1 cellular context compared by ENCODE assay signal in the genomic region with DNA sequence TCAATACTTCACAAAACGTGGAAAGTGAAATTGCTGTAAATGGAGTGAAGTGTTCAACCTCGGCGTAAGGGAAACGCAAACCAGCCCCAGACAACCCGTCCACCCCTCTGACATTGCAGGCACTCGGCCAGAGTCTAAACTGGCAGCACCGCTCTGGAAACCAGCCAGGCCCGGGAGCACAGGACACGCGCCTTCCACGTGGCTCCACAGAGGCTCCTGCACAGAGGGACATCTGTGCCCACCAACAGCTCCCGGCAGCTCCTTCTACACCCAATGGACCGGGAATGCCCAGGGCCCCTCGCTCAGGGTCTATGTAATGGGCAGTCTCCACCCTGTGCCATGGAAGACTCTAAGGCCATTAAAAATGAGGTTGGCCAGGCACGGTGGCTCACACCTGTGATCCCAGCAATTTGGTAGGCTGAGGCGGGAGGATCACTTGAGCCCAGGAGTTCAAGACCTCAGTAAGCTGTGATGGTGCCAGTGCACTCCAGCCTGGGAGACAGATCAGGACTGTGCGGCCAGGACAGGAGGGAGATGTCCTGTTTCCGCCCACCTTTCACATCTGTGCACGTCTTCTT.
TF ChIP-seq lines count a peak whose summit lies in the region.

No MANE protein-coding gene starts in this region.

TF ChIP-seq in H1, 55 proteins besides CTCF, POLR2A, EP300 and RAD21:
- TF ChIP-seq BCL11A (IDR thresholded peaks at IDR 0.05; ENCODE audit: low read depth in 2 of 2, low read length in 2 of 2): no peak
- no peak for TF ChIP-seq FOSL1 (IDR thresholded peaks at IDR 0.05; ENCODE audit: insufficient read depth, low read depth, low read length)
- TF ChIP-seq SIN3A (conservative IDR thresholded peaks at IDR 0.05 in 1 of 2, IDR thresholded peaks at IDR 0.05 in 1 of 2; ENCODE audit: low read depth in 1 of 2, low read length in 2 of 2): no peak
- TF ChIP-seq, protein P1, sequence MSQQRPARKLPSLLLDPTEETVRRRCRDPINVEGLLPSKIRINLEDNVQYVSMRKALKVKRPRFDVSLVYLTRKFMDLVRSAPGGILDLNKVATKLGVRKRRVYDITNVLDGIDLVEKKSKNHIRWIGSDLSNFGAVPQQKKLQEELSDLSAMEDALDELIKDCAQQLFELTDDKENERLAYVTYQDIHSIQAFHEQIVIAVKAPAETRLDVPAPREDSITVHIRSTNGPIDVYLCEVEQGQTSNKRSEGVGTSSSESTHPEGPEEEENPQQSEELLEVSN (IDR thresholded peaks at IDR 0.05): no peak
- TF ChIP-seq RNF2 (IDR thresholded peaks at IDR 0.05; ENCODE audit: borderline replicate concordance, low read depth, low read length, missing control alignments, poor library complexity, severe bottlenecking): no peak
- no peak for TF ChIP-seq KDM1A (IDR thresholded peaks at IDR 0.05; ENCODE audit: borderline replicate concordance, low read length)
- TF ChIP-seq TBP (IDR thresholded peaks at IDR 0.05; ENCODE audit: low read depth, low read length): no peak
- TF ChIP-seq TEAD4 (IDR thresholded peaks at IDR 0.05; ENCODE audit: low read depth, low read length): no peak
- no peak for TF ChIP-seq CEBPB (IDR thresholded peaks at IDR 0.05; ENCODE audit: low read depth, low read length)
- TF ChIP-seq, protein P2, sequence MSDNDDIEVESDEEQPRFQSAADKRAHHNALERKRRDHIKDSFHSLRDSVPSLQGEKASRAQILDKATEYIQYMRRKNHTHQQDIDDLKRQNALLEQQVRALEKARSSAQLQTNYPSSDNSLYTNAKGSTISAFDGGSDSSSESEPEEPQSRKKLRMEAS (IDR thresholded peaks at IDR 0.05): no peak
- no peak for TF ChIP-seq SIRT6 (IDR thresholded peaks at IDR 0.05; ENCODE audit: low read length)
- no peak for TF ChIP-seq RFX5 (IDR thresholded peaks at IDR 0.05; ENCODE audit: borderline replicate concordance, low read depth, low read length)
- no peak for TF ChIP-seq SP4 (IDR thresholded peaks at IDR 0.05; ENCODE audit: low read length)
- no peak for TF ChIP-seq TAF1 (IDR thresholded peaks at IDR 0.05; ENCODE audit: low read depth, low read length)
- no peak for TF ChIP-seq EGR1 (IDR thresholded peaks at IDR 0.05; ENCODE audit: borderline replicate concordance, low read depth, low read length)
- no peak for TF ChIP-seq GABPA (IDR thresholded peaks at IDR 0.05; ENCODE audit: borderline replicate concordance, insufficient read depth, low read length)
- no peak for TF ChIP-seq JUND (IDR thresholded peaks at IDR 0.05; ENCODE audit: low read length)
